Comparison of ENCODE assay signal across 19 cellular contexts in genomic region chr16:31269973-31270372, GRCh38. TPM values are rescaled to one million over a fixed set of nuclear protein-coding genes. Genes with fewer than 3 reads are reported as not detected.
"Had no signal": no experiment of that assay in that cellular context is flagged by ENCODE, and none has a peak within 500 bp of the region (broad histone marks: within the 10 kb centered on the region; RNA-seq: fewer than 3 reads in every experiment).

No MANE protein-coding gene starts in this region.

RNA-seq across cellular contexts. Expression of gene ITGAM, which starts 10.2 kb away (rescaled TPM):
- total RNA-seq: osteocyte, pulmonary artery endothelial cell, smooth muscle cell had no signal
- polyA plus RNA-seq: neural cell, smooth muscle cell had no signal

RNA-seq across cellular contexts. Expression of gene PYDC1, which starts 53.0 kb away (rescaled TPM):
- total RNA-seq: naive thymus-derived CD8-positive, alpha-beta T cell; omental fat pad; osteocyte; pancreas; posterior vena cava; prostate gland; pulmonary artery endothelial cell; right atrium auricular region; sciatic nerve; smooth muscle cell; spleen; stomach; subcutaneous adipose tissue; thoracic aorta; thyroid gland; upper lobe of left lung; ureter; vagina had no signal
- polyA plus RNA-seq: naive thymus-derived CD8-positive, alpha-beta T cell; neural cell; pancreas; stomach had no signal

RNA-seq across cellular contexts. Expression of gene TRIM72, which starts 56.1 kb away (rescaled TPM):
- total RNA-seq: naive thymus-derived CD8-positive, alpha-beta T cell; osteocyte; pulmonary artery endothelial cell; subcutaneous adipose tissue; ureter; vagina had no signal
- polyA plus RNA-seq: naive thymus-derived CD8-positive, alpha-beta T cell had no signal
